In the genomic region with DNA sequence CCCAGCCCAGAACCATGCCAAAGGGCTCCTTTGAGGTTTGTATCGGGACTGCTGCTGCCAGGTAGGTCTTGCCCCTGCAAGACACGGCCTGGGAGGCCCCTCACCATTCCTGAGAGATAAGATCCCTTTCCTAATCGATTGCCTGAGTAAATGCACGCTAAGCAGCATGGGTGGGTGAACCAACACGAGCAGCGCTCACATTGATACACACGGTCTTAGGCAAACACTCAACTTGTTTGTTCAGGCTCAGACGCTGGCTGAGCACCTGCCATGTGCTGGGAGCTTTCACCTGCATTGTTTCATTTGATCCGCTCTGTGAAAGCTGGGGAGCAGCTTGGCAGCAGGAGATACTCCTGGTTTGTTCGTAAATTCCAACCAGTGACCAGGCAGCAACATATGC, we compare ENCODE assay signal across 13 cellular contexts.
DNase-seq lines count a peak whose midpoint lies in the region; ATAC-seq and TF ChIP-seq lines count a peak whose summit lies in the region.
"Had no signal": no experiment of that assay in that cellular context is flagged by ENCODE, and none has a peak within 500 bp of the region (broad histone marks: within the 10 kb centered on the region; RNA-seq: fewer than 3 reads in every experiment).

No MANE protein-coding gene starts in this region.

- no peaks in the 10 kb centered on the region for H3K36me3 ChIP-seq in right lobe of liver
- no peaks in the 10 kb centered on the region for H3K36me3 ChIP-seq in mesenchymal stem cell (ENCODE audit: control insufficient read depth in 1 of 2, insufficient read depth in 2 of 2, low read depth in 1 of 2, low read length in 2 of 2)
- H3K36me3 ChIP-seq: transverse colon had no signal

- 14% methylated on average over 3 of the region's 10 CpGs for WGBS in right lobe of liver (ENCODE audit: insufficient coverage, low coverage, low lambda C conversion rate, missing lambda C conversion rate)
- WGBS in mesenchymal stem cell, result 87% methylated on average over 10 of the region's 10 CpGs

- no peaks in the 10 kb centered on the region for H3K4me1 Mint-ChIP-seq in activated naive CD4-positive, alpha-beta T cell treated with anti-CD3 and anti-CD28 coated beads, Interleukin-2, amount 10 ng/mL, durations not matched to agents 7 days and 5 days
- H3K4me1 Mint-ChIP-seq: activated CD4-positive, alpha-beta T cell treated with anti-CD3 and anti-CD28 coated beads, Interleukin-2, amount 10 ng/mL, durations not matched to agents 24 days and 14 days had no signal

- no peak overlapping the region for H2BK15ac ChIP-seq in mesenchymal stem cell (ENCODE audit: low read depth, poor library complexity, severe bottlenecking)

- CTCF ChIA-PET in activated naive CD4-positive, alpha-beta T cell treated with anti-CD3 and anti-CD28 coated beads, Interleukin-2, amount 10 ng/mL, durations not matched to agents 7 days and 5 days (lab: Charles Lee), result no interaction called here

- H3K27me3 ChIP-seq in right lobe of liver (no peaks in the 10 kb centered on the region), mesenchymal stem cell (ENCODE audit: control insufficient read depth in 1 of 2, insufficient read depth in 1 of 2, low read length in 2 of 2) (peaks cover 53 to 70% of the 10 kb centered on the region in 2 experiments)
- H3K27me3 ChIP-seq: transverse colon had no signal

- H3K4ac ChIP-seq in mesenchymal stem cell (ENCODE audit: low read depth in 1 of 2, low read length in 2 of 2), result no peak overlapping the region

- no peak overlapping the region for H4K91ac ChIP-seq in mesenchymal stem cell (ENCODE audit: low read length)

- no peak overlapping the region for H3K27ac Mint-ChIP-seq in activated naive CD4-positive, alpha-beta T cell treated with anti-CD3 and anti-CD28 coated beads, Interleukin-2, amount 10 ng/mL, durations not matched to agents 7 days and 5 days
- H3K27ac Mint-ChIP-seq: activated CD4-positive, alpha-beta T cell treated with anti-CD3 and anti-CD28 coated beads, Interleukin-2, amount 10 ng/mL, durations not matched to agents 24 days and 14 days; activated T-helper 1 cell treated with anti-CD3 and anti-CD28 coated beads, Interleukin-12 subunit alpha, Interleukin-12 subunit beta, Interleukin-2, Interleukin-4 antibody, amounts not matched to agents 30 ng/mL and 10 ng/mL and 1 ng/mL, durations not matched to agents 14 hours and 24 hours and 36 hours; dendritic cell treated with granulocyte-macrophage colony-stimulating factor and Interleukin-4, amounts not matched to agents 40 ng/mL and 50 ng/mL, for 4 days had no signal

- intact Hi-C loops in right lobe of liver (cut with DNase I), result no loop called here

- no peaks in the 10 kb centered on the region for H3K79me1 ChIP-seq in mesenchymal stem cell (replicated peaks; ENCODE audit: low read length, poor library complexity, severe bottlenecking)

- H3K27ac ChIP-seq in right lobe of liver, result no peak overlapping the region
- H3K27ac ChIP-seq in mesenchymal stem cell (ENCODE audit: low read length, poor library complexity, severe bottlenecking), result no peak overlapping the region

- H2BK120ac ChIP-seq in mesenchymal stem cell (ENCODE audit: low read depth, low read length), result no peak overlapping the region

- ATAC-seq in right lobe of liver (peak; percentile 91 to 96 (median 95)), GM21619 (IDR thresholded peaks at IDR 0.05; ENCODE audit: unreplicated experiment) (no peak)

- H3K4me3 Mint-ChIP-seq in activated naive CD4-positive, alpha-beta T cell treated with anti-CD3 and anti-CD28 coated beads, Interleukin-2, amount 10 ng/mL, durations not matched to agents 7 days and 5 days, result no peak overlapping the region
- H3K4me3 Mint-ChIP-seq: activated CD4-positive, alpha-beta T cell treated with anti-CD3 and anti-CD28 coated beads, Interleukin-2, amount 10 ng/mL, durations not matched to agents 24 days and 14 days; activated T-helper 1 cell treated with anti-CD3 and anti-CD28 coated beads, Interleukin-12 subunit alpha, Interleukin-12 subunit beta, Interleukin-2, Interleukin-4 antibody, amounts not matched to agents 30 ng/mL and 10 ng/mL and 1 ng/mL, durations not matched to agents 14 hours and 24 hours and 36 hours; dendritic cell treated with granulocyte-macrophage colony-stimulating factor and Interleukin-4, amounts not matched to agents 40 ng/mL and 50 ng/mL, for 4 days had no signal

- TF ChIP-seq CTCF in right lobe of liver (IDR thresholded peaks at IDR 0.05), result no peak

- H2BK5ac ChIP-seq in mesenchymal stem cell (ENCODE audit: low read depth, low read length, poor library complexity, severe bottlenecking), result no peak overlapping the region

- H3K4me3 ChIP-seq in right lobe of liver, result no peak overlapping the region
- no peak overlapping the region for H3K4me3 ChIP-seq in mesenchymal stem cell (ENCODE audit: insufficient read depth in 1 of 2, low read depth in 1 of 2, low read length in 2 of 2)
- H3K4me3 ChIP-seq: transverse colon had no signal

- H3K36me3 Mint-ChIP-seq in activated naive CD4-positive, alpha-beta T cell treated with anti-CD3 and anti-CD28 coated beads, Interleukin-2, amount 10 ng/mL, durations not matched to agents 7 days and 5 days, result no peaks in the 10 kb centered on the region

- no peak overlapping the region for H4K8ac ChIP-seq in mesenchymal stem cell (ENCODE audit: low read length)

- peaks cover 19% of the 10 kb centered on the region for H3K27me3 Mint-ChIP-seq in activated naive CD4-positive, alpha-beta T cell treated with anti-CD3 and anti-CD28 coated beads, Interleukin-2, amount 10 ng/mL, durations not matched to agents 7 days and 5 days

- no peak overlapping the region for H3K9ac ChIP-seq in mesenchymal stem cell (ENCODE audit: low read length)

- DNase-seq in DMS153 treated with DMSO at 0.1 percent for 48 hours (lab: John Stamatoyannopoulos, UW; ENCODE audit: unreplicated experiment) (peak; percentile 76), NCI-H187 treated with DMSO at 0.1 percent for 48 hours (lab: John Stamatoyannopoulos, UW) (peak; percentile 87), NCI-H774 (lab: John Stamatoyannopoulos, UW) (peak; percentile 94), right lobe of liver (peak in 1 of 3 donors; percentile 36), mesenchymal stem cell (no peak), activated T-cell treated with anti-CD3 and anti-CD28 coated beads for 4 hours (no peak)
- DNase-seq in activated naive CD4-positive, alpha-beta T cell treated with anti-CD3 and anti-CD28 coated beads, Interleukin-2, amount 10 ng/mL, durations not matched to agents 7 days and 5 days, result no peak
- DNase-seq: activated CD4-positive, alpha-beta T cell treated with anti-CD3 and anti-CD28 coated beads, Interleukin-2, amount 10 ng/mL, durations not matched to agents 24 days and 14 days; NCI-H226; transverse colon had no signal

- H3K9me3 ChIP-seq in right lobe of liver, result no peaks in the 10 kb centered on the region
- H3K9me3 ChIP-seq in mesenchymal stem cell (ENCODE audit: control insufficient read depth, low read length), result no peaks in the 10 kb centered on the region
- H3K9me3 ChIP-seq: transverse colon had no signal

- no peak overlapping the region for H3K4me2 ChIP-seq in mesenchymal stem cell (ENCODE audit: low read length, poor library complexity, severe bottlenecking)

- H3K9me3 Mint-ChIP-seq in activated naive CD4-positive, alpha-beta T cell treated with anti-CD3 and anti-CD28 coated beads, Interleukin-2, amount 10 ng/mL, durations not matched to agents 7 days and 5 days, result no peaks in the 10 kb centered on the region
- H3K9me3 Mint-ChIP-seq: activated CD4-positive, alpha-beta T cell treated with anti-CD3 and anti-CD28 coated beads, Interleukin-2, amount 10 ng/mL, durations not matched to agents 24 days and 14 days; activated T-helper 1 cell treated with anti-CD3 and anti-CD28 coated beads, Interleukin-12 subunit alpha, Interleukin-12 subunit beta, Interleukin-2, Interleukin-4 antibody, amounts not matched to agents 30 ng/mL and 10 ng/mL and 1 ng/mL, durations not matched to agents 14 hours and 24 hours and 36 hours; dendritic cell treated with granulocyte-macrophage colony-stimulating factor and Interleukin-4, amounts not matched to agents 40 ng/mL and 50 ng/mL, for 4 days had no signal

- H3K4me1 ChIP-seq in right lobe of liver, result peaks cover 0 to 9% (median 0%) of the 10 kb centered on the region in 4 donors
- H3K4me1 ChIP-seq in mesenchymal stem cell (ENCODE audit: control insufficient read depth, insufficient read depth, low read depth, low read length), result no peaks in the 10 kb centered on the region

- no peak overlapping the region for H2AK5ac ChIP-seq in mesenchymal stem cell (ENCODE audit: low read length, severe bottlenecking)

- H2BK12ac ChIP-seq in mesenchymal stem cell (ENCODE audit: low read length in 2 of 2), result no peak overlapping the region

- no peak overlapping the region for H3K14ac ChIP-seq in mesenchymal stem cell (ENCODE audit: low read length in 2 of 2)

- no peak overlapping the region for H2AFZ ChIP-seq in mesenchymal stem cell (ENCODE audit: low read depth, low read length)

- no peak overlapping the region for H3K23ac ChIP-seq in mesenchymal stem cell (ENCODE audit: low read length in 2 of 2)

- no peak for TF ChIP-seq POLR2A in right lobe of liver (IDR thresholded peaks at IDR 0.05)

- no peak overlapping the region for H3K18ac ChIP-seq in mesenchymal stem cell (ENCODE audit: low read depth in 1 of 2, low read length in 2 of 2)

Comparison
In these comparisons a context has a peak if more than half of its experiments do, and no peak if none do; other contexts are left out.
1. DNase-seq: peak in DMS153 treated with DMSO at 0.1 percent for 48 hours (single experiment), NCI-H187 treated with DMSO at 0.1 percent for 48 hours (single experiment) and NCI-H774 (single experiment); none in mesenchymal stem cell (single experiment), activated T-cell treated with anti-CD3 and anti-CD28 coated beads for 4 hours (single experiment) and activated naive CD4-positive, alpha-beta T cell treated with anti-CD3 and anti-CD28 coated beads, Interleukin-2, amount 10 ng/mL, durations not matched to agents 7 days and 5 days (single experiment).